ENCODE assay signal across 20 cellular contexts in the genomic region with DNA sequence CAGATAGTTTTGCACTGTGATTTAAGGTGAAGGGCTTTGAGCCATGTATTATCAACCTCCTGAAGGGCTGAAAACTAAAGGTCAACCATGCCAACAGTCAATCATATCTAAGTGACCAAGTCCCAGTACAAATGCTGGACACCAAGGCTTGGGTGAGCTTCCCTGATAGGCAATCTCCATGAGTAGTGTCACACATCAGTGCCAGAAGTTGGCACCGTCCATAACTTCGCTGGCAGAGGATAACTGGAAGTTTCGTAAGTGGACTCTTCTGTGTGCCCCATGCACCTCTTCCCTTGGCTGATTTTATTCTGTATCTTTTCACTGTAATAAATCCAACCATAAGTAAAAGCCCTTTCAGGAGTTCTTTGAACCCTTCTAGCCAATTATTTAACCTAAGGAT. TPM values are rescaled to one million over a fixed set of nuclear protein-coding genes. Genes with fewer than 3 reads are reported as not detected.
A peak's percentile ranks its signal among the peaks of the same experiment; 100 is the strongest.
DNase-seq lines count a peak whose midpoint lies in the region; ATAC-seq, FAIRE-seq and TF ChIP-seq lines count a peak whose summit lies in the region.
"Had no signal": no experiment of that assay in that cellular context is flagged by ENCODE, and none has a peak within 500 bp of the region (broad histone marks: within the 10 kb centered on the region; RNA-seq: fewer than 3 reads in every experiment).

No MANE protein-coding gene starts in this region.

- no peak for TF ChIP-seq RAD21 in H1 (IDR thresholded peaks at IDR 0.05 in 1 of 2, conservative IDR thresholded peaks at IDR 0.05 in 1 of 2; ENCODE audit: low read depth in 2 of 2, low read length in 2 of 2)

- peaks cover 3% of the 10 kb centered on the region for H3K79me1 ChIP-seq in H9 (ENCODE audit: insufficient read depth, low read depth, low read length, poor library complexity, severe bottlenecking)
- no peaks in the 10 kb centered on the region; the same call in 1 of the 2 replicates for H3K79me1 ChIP-seq in H1 (ENCODE audit: low read depth, low read length)

- no peak overlapping the region for H2BK20ac ChIP-seq in H9 (ENCODE audit: low read depth, low read length, poor library complexity, severe bottlenecking)
- no peak overlapping the region for H2BK20ac ChIP-seq in H1 (ENCODE audit: low read length)

- H3K18ac ChIP-seq in H9 (ENCODE audit: insufficient read length, low read depth, low read length) (no peak overlapping the region), H1 (ENCODE audit: extremely low read depth, low read length) (no peak overlapping the region)

- H4K8ac ChIP-seq in H9 (replicated peaks; ENCODE audit: insufficient read length, low read depth, low read length) (no peak overlapping the region), H1 (ENCODE audit: extremely low read depth, insufficient read depth, low read length) (no peak overlapping the region)

- H2BK15ac ChIP-seq in H9 (ENCODE audit: low read depth, low read length) (no peak overlapping the region), H1 (ENCODE audit: low read length) (no peak overlapping the region)

- H2BK12ac ChIP-seq in H9 (ENCODE audit: insufficient read length, low read depth, low read length) (peak overlapping the region; percentile 55), H1 (ENCODE audit: low read depth, low read length) (peak overlapping the region; percentile 93; the same call in 1 of the 2 replicates)

- peak overlapping the region; percentile 46 for H2BK5ac ChIP-seq in H9 (ENCODE audit: insufficient read length, low read length)
- H2BK5ac ChIP-seq in H1 (ENCODE audit: low read depth, low read length) = peak overlapping the region; percentile 73; the same call in 1 of the 2 replicates

- H3K27ac Mint-ChIP-seq in H9 = peak overlapping the region in 2 of 3 experiments; percentile 73 to 84; a peak in 3 of 7 replicates
- no peak overlapping the region for H3K27ac Mint-ChIP-seq in mesothelial cell of epicardium

- WGBS in H9 (ENCODE audit: extremely low coverage, insufficient read length, low lambda C conversion rate) = no CpG with 5 or more reads among the region's 3 CpGs
- WGBS in H1 (ENCODE audit: extremely low coverage in 1 of 2, insufficient coverage in 1 of 2, insufficient read length in 1 of 2, insufficient replicate concordance in 2 of 2, low coverage in 1 of 2, low lambda C conversion rate in 2 of 2, missing lambda C conversion rate in 1 of 2), 2 experiments = 100% methylated on average over 3 of the region's 3 CpGs; no CpG with 5 or more reads in 1 of the 2 experiments
- 16% methylated on average over 3 of the region's 3 CpGs for WGBS in right lobe of liver (ENCODE audit: insufficient coverage, low coverage, low lambda C conversion rate, missing lambda C conversion rate)

- FAIRE-seq in H1 (lab: Jason Lieb, UNC) (no peak), GM12891 (lab: Jason Lieb, UNC) (no peak)
- FAIRE-seq: GM12892, HTR-8/SVneo had no signal

- H3K14ac ChIP-seq in H9 (ENCODE audit: insufficient read depth, low read length) = no peak overlapping the region
- H3K14ac ChIP-seq in H1 (ENCODE audit: insufficient read length) = no peak overlapping the region

- peaks cover 47% of the 10 kb centered on the region for H3K79me2 ChIP-seq in H9 (ENCODE audit: insufficient read depth, low read length)
- peaks cover 13 to 98% of the 10 kb centered on the region in 2 experiments for H3K79me2 ChIP-seq in H1 (ENCODE audit: control insufficient read depth in 1 of 2, insufficient read depth in 2 of 2, low read length in 2 of 2)

- no peak overlapping the region for H3K4me2 ChIP-seq in H9 (ENCODE audit: insufficient read depth, insufficient read length, low read length)
- H3K4me2 ChIP-seq in H1 (ENCODE audit: insufficient read depth in 1 of 2, low read depth in 2 of 2, low read length in 2 of 2) = no peak overlapping the region
- H3K4me2 ChIP-seq: PC-9 had no signal

- peaks cover 5% of the 10 kb centered on the region for H3K4me1 ChIP-seq in H9 (ENCODE audit: insufficient read depth, low read length)
- H3K4me1 ChIP-seq in H1 (replicated peaks in 1 of 4; ENCODE audit: control insufficient read depth in 3 of 4, insufficient read depth in 4 of 4, low read length in 3 of 4) = peaks cover 0 to 14% (median 10%) of the 10 kb centered on the region in 4 experiments; a peak in 3 of 7 replicates
- peaks cover 0 to 32% (median 10%) of the 10 kb centered on the region in 4 donors for H3K4me1 ChIP-seq in right lobe of liver

- ATAC-seq in left cardiac atrium = peak; percentile 77 to 81
- ATAC-seq in right lobe of liver = peak; percentile 87 to 97 (median 92)
- ATAC-seq in HG02642 (IDR thresholded peaks at IDR 0.05; ENCODE audit: poor library complexity, unreplicated experiment) = no peak

- H3K23me2 ChIP-seq in H9 (ENCODE audit: insufficient read length, low read depth, low read length, poor library complexity, severe bottlenecking) = no peaks in the 10 kb centered on the region
- H3K23me2 ChIP-seq in H1 (ENCODE audit: low read depth, low read length) = no peaks in the 10 kb centered on the region

- H2BK120ac ChIP-seq in H9 (ENCODE audit: low read depth, low read length, poor library complexity, severe bottlenecking) = no peak overlapping the region
- H2BK120ac ChIP-seq in H1 (replicated peaks; ENCODE audit: low read depth, low read length) = no peak overlapping the region

- H4K91ac ChIP-seq in H9 (ENCODE audit: insufficient read length, low read depth, low read length) (no peak overlapping the region), H1 (replicated peaks; ENCODE audit: insufficient read length, low read length) (peak overlapping the region; percentile 18)

- H3K56ac ChIP-seq in H9 (ENCODE audit: insufficient read length, low read depth, low read length) = no peak overlapping the region
- no peak overlapping the region for H3K56ac ChIP-seq in H1 (replicated peaks; ENCODE audit: insufficient read length, low read depth, low read length)

- H3K27me3 ChIP-seq in H9 (ENCODE audit: insufficient read depth, low read length) (no peaks in the 10 kb centered on the region), H1 (replicated peaks in 1 of 4; ENCODE audit: control insufficient read depth in 3 of 4, extremely low read depth in 1 of 4, insufficient read depth in 3 of 4, low read length in 3 of 4) (no peaks in the 10 kb centered on the region), right lobe of liver (no peaks in the 10 kb centered on the region)

- H3K9me3 Mint-ChIP-seq in H9 (no peaks in the 10 kb centered on the region), mesothelial cell of epicardium (no peaks in the 10 kb centered on the region)
- H3K9me3 Mint-ChIP-seq: CD14-positive monocyte, HFFc6 had no signal

- H3K9ac ChIP-seq in H9 (ENCODE audit: extremely low read depth, insufficient read length, low read length) (no peak overlapping the region), H1 (replicated peaks in 1 of 4; ENCODE audit: extremely low read depth in 1 of 4, low read depth in 3 of 4, low read length in 3 of 4) (no peak overlapping the region)

- no peak overlapping the region for H3K4me3 ChIP-seq in H1 (ENCODE audit: extremely low read depth in 1 of 4, insufficient read depth in 2 of 4, low read depth in 3 of 4, low read length in 4 of 4)
- H3K4me3 ChIP-seq in right lobe of liver = no peak overlapping the region
- H3K4me3 ChIP-seq: PC-9, SK-N-MC had no signal

- intact Hi-C loops in left cardiac atrium (cut with DNase I) = no loop called here
- intact Hi-C loops in right lobe of liver (cut with DNase I) = no loop called here

- no peak overlapping the region for H3K4ac ChIP-seq in H9 (ENCODE audit: low read depth, low read length)
- no peak overlapping the region for H3K4ac ChIP-seq in H1 (replicated peaks; ENCODE audit: insufficient read length, low read depth, low read length)

- H2AK5ac ChIP-seq in H9 (ENCODE audit: insufficient read length, low read length) (peak overlapping the region; percentile 57), H1 (ENCODE audit: low read depth, low read length) (peak overlapping the region; percentile 66; the same call in 1 of the 2 replicates)

- DNase-seq in H9 = no peak
- DNase-seq in H1 (ENCODE audit: low read depth in 1 of 2, low spot score in 2 of 2) = no peak
- DNase-seq in left cardiac atrium = peak; percentile 50
- peak; percentile 42 to 71 (median 57) for DNase-seq in right lobe of liver
- DNase-seq in mesothelial cell of epicardium (ENCODE audit: low spot score in 2 of 2, unreplicated experiment in 2 of 2) = no peak
- no peak for DNase-seq in GM12891 (ENCODE audit: insufficient read length, low spot score)
- DNase-seq in NCI-H446 treated with DMSO at 0.1 percent for 48 hours (lab: John Stamatoyannopoulos, UW) = no peak
- DNase-seq: DMS 273 treated with DMSO at 0.1 percent for 48 hours, GF-D8, HFFc6, MV-4-11, NCI-H1417, NCI-H187 treated with DMSO at 0.1 percent for 48 hours, PC-9 had no signal

- H4K20me1 ChIP-seq in H9 (ENCODE audit: control insufficient read depth, insufficient read depth, insufficient read length) = no peaks in the 10 kb centered on the region
- peaks cover 5 to 7% of the 10 kb centered on the region in 2 experiments for H4K20me1 ChIP-seq in H1 (replicated peaks in 1 of 2; ENCODE audit: control insufficient read depth in 1 of 2, insufficient read depth in 2 of 2, low read length in 2 of 2)

- H3T11ph ChIP-seq in H9 (ENCODE audit: low read length) = no peak overlapping the region

- TF ChIP-seq CTCF in H9 (conservative IDR thresholded peaks at IDR 0.05) (no peak), H1 (IDR thresholded peaks at IDR 0.05; ENCODE audit: control extremely low read depth in 1 of 3, insufficient read depth in 1 of 3, low read depth in 1 of 3, low read length in 3 of 3) (no peak), right lobe of liver (IDR thresholded peaks at IDR 0.05) (no peak), mesothelial cell of epicardium (IDR thresholded peaks at IDR 0.05; ENCODE audit: unreplicated experiment) (no peak)

- no peaks in the 10 kb centered on the region for H3K27me3 Mint-ChIP-seq in H9 (ENCODE audit: low read depth)
- no peaks in the 10 kb centered on the region for H3K27me3 Mint-ChIP-seq in mesothelial cell of epicardium (ENCODE audit: low read depth)

- CTCF ChIA-PET in H1 (lab: Charles Lee; ENCODE audit: partially characterized antibody) = no interaction called here

- H3K36me3 Mint-ChIP-seq in H9 (ENCODE audit: insufficient read depth in 1 of 3, low read depth in 3 of 3) = peaks cover under 1 to 5% (median 2%) of the 10 kb centered on the region in 3 experiments; a peak in 4 of 7 replicates
- H3K36me3 Mint-ChIP-seq in mesothelial cell of epicardium = peaks cover under 1% of the 10 kb centered on the region

- H4K5ac ChIP-seq in H9 (ENCODE audit: insufficient read length, low read depth, low read length) (peak overlapping the region; percentile 50), H1 (ENCODE audit: insufficient read length, low read depth, low read length) (no peak overlapping the region)

- TF ChIP-seq POLR2A in H1 (IDR thresholded peaks at IDR 0.05; ENCODE audit: control extremely low read depth in 1 of 2, low read depth in 2 of 2, low read length in 2 of 2) = no peak
- TF ChIP-seq POLR2A in right lobe of liver (IDR thresholded peaks at IDR 0.05) = no peak
- no peak for TF ChIP-seq POLR2A in GM12891 (IDR thresholded peaks at IDR 0.05; ENCODE audit: low read depth, low read length)

- peak overlapping the region; percentile 56 for H3K27ac ChIP-seq in H9 (ENCODE audit: insufficient read length, low read depth, low read length)
- H3K27ac ChIP-seq in H1 (ENCODE audit: low read depth, low read length) = no peak overlapping the region; the same call in 1 of the 2 replicates
- no peak overlapping the region for H3K27ac ChIP-seq in right lobe of liver
- H3K27ac ChIP-seq: HL-60, PC-9, SK-N-MC had no signal

- H2AFZ ChIP-seq in H9 (ENCODE audit: low read length) (no peak overlapping the region), H1 (ENCODE audit: low read length) (no peak overlapping the region)
- H2AFZ ChIP-seq: PC-9 had no signal

- H3K9me3 ChIP-seq in H9 (ENCODE audit: control insufficient read depth, low read depth, low read length) (no peaks in the 10 kb centered on the region), H1 (ENCODE audit: insufficient read depth in 2 of 2, low read depth in 1 of 2, low read length in 1 of 2) (no peaks in the 10 kb centered on the region), right lobe of liver (no peaks in the 10 kb centered on the region)

- H3K23ac ChIP-seq in H9 (ENCODE audit: insufficient read length, low read depth, low read length) = no peak overlapping the region
- no peak overlapping the region for H3K23ac ChIP-seq in H1 (ENCODE audit: insufficient read length)

- H3K4me1 Mint-ChIP-seq in H9 = peaks cover 40 to 42% of the 10 kb centered on the region in 2 experiments
- peaks cover 32% of the 10 kb centered on the region for H3K4me1 Mint-ChIP-seq in mesothelial cell of epicardium

- no peak overlapping the region for H3K4me3 Mint-ChIP-seq in H9
- H3K4me3 Mint-ChIP-seq in mesothelial cell of epicardium = no peak overlapping the region
- H3K4me3 Mint-ChIP-seq: CD14-positive monocyte, HFFc6 had no signal

- POLR2A ChIA-PET in H1 (lab: Charles Lee; ENCODE audit: partially characterized antibody) = no interaction called here

- H3K36me3 ChIP-seq in H1 (ENCODE audit: control insufficient read depth in 2 of 4, insufficient read depth in 4 of 4, low read length in 3 of 4) = no peaks in the 10 kb centered on the region
- H3K36me3 ChIP-seq in right lobe of liver = no peaks in the 10 kb centered on the region

- no peak for TF ChIP-seq EP300 in H1 (IDR thresholded peaks at IDR 0.05; ENCODE audit: borderline replicate concordance in 1 of 2, low read depth in 2 of 2, low read length in 2 of 2)

RNA-seq across cellular contexts. Expression of a gene that starts 13.2 kb away (rescaled TPM):
- total RNA-seq in H9 (2021) = 41.6 and 43.1 TPM in 2 replicates
- total RNA-seq in H1 (2021; fragmentation: NEBNext Ultra II Directional; extraction: Animal tissue kit (Norgen Biotek cat#: 25700)) = 29.2 and 34.3 TPM in 2 replicates
- 9.9 and 16.6 TPM in 2 replicates for polyA plus RNA-seq in H1 (2011; rRNA removed)
- 18.8 TPM for polyA plus RNA-seq in H1 (2011; cell fraction: cytosol; rRNA removed)
- polyA plus RNA-seq in H1 (2011; cell fraction: nucleus; rRNA removed) = 36.1 TPM
- polyA plus RNA-seq in H1 (2012, experiment 1 of 2) = 21.7 to 33.1 TPM (median 23.2 TPM) in 4 replicates
- polyA plus RNA-seq in H1 (2012, experiment 2 of 2) = 1.6 TPM
- polyA plus RNA-seq in H1 (2013, experiment 1 of 2) = 33.4 TPM
- polyA plus RNA-seq in H1 (2013, experiment 2 of 2) = 30.1 TPM
- 44.2 and 55.4 TPM in 2 replicates for polyA minus RNA-seq in H1 (2011; rRNA and poly(A)+ RNA removed)
- 14.9 TPM for polyA minus RNA-seq in H1 (2011; cell fraction: cytosol; rRNA and poly(A)+ RNA removed)
- polyA minus RNA-seq in H1 (2011; cell fraction: nucleus; rRNA and poly(A)+ RNA removed) = 113 TPM
- 10 to 100 TPM; 31.1 to 31.4 TPM for total RNA-seq in left cardiac atrium
- 10 to 100 TPM; 12.6 to 21.6 (median 13.6) TPM for total RNA-seq in right lobe of liver
- 52.5 to 58.7 TPM (median 53.3 TPM) in 3 replicates for total RNA-seq in mesothelial cell of epicardium
- 15.8 TPM for polyA plus RNA-seq in GM12891 (2012; ENCODE audit: low read depth, missing spikeins)

Comparison
In these comparisons a context has a peak if more than half of its experiments do, and no peak if none do; other contexts are left out.
1. DNase-seq: peak in left cardiac atrium (single experiment) and right lobe of liver (3 of 3); none in H9 (single experiment), H1 (0 of 2), mesothelial cell of epicardium (0 of 2), GM12891 (single experiment) and NCI-H446 treated with DMSO at 0.1 percent for 48 hours (single experiment).